Comparison of ENCODE assay signal across 19 cellular contexts in genomic region chr21:46045154-46045553, GRCh38. TPM values are rescaled to one million over a fixed set of nuclear protein-coding genes. Genes with fewer than 3 reads are reported as not detected.
DNase-seq lines count a peak whose midpoint lies in the region; ATAC-seq and TF ChIP-seq lines count a peak whose summit lies in the region.
"Had no signal": no experiment of that assay in that cellular context is flagged by ENCODE, and none has a peak within 500 bp of the region (broad histone marks: within the 10 kb centered on the region; RNA-seq: fewer than 3 reads in every experiment).

No MANE protein-coding gene starts in this region.

- peaks cover 36% of the 10 kb centered on the region for H3K4me1 Mint-ChIP-seq in chondrocyte (ENCODE audit: low read depth)
- H3K4me1 Mint-ChIP-seq in osteocyte (ENCODE audit: unreplicated experiment) = peaks cover 38% of the 10 kb centered on the region
- H3K4me1 Mint-ChIP-seq: IgD-negative memory B cell had no signal

- no peak overlapping the region for H3K4me2 ChIP-seq in GM23248 (ENCODE audit: unreplicated experiment)
- H3K4me2 ChIP-seq: BLaER1 had no signal

- H2AFZ ChIP-seq in GM23248 = peak overlapping the region; percentile 17; the same call in 1 of the 2 replicates

- H3K9ac ChIP-seq in GM23248 = no peak overlapping the region
- H3K9ac ChIP-seq: BLaER1 had no signal

- H3K27me3 Mint-ChIP-seq in chondrocyte (ENCODE audit: low read depth) (no peaks in the 10 kb centered on the region), osteocyte (ENCODE audit: unreplicated experiment) (no peaks in the 10 kb centered on the region)
- H3K27me3 Mint-ChIP-seq: IgD-negative memory B cell had no signal

- H3K27ac Mint-ChIP-seq in chondrocyte (ENCODE audit: unreplicated experiment) (peak overlapping the region; percentile 63), osteocyte (ENCODE audit: unreplicated experiment) (peak overlapping the region; percentile 71)
- H3K27ac Mint-ChIP-seq: CD8-positive, alpha-beta T cell; HFFc6; IgD-negative memory B cell had no signal

- H3K4me3 Mint-ChIP-seq in chondrocyte (ENCODE audit: unreplicated experiment) (no peak overlapping the region), osteocyte (ENCODE audit: unreplicated experiment) (no peak overlapping the region)
- H3K4me3 Mint-ChIP-seq: CD8-positive, alpha-beta T cell; HFFc6; IgD-negative memory B cell had no signal

- H3K9me3 Mint-ChIP-seq in chondrocyte (ENCODE audit: low read depth) = no peaks in the 10 kb centered on the region
- no peaks in the 10 kb centered on the region for H3K9me3 Mint-ChIP-seq in osteocyte (ENCODE audit: unreplicated experiment)
- H3K9me3 Mint-ChIP-seq: CD8-positive, alpha-beta T cell; HFFc6 had no signal

- no peaks in the 10 kb centered on the region for H3K9me3 ChIP-seq in GM23248 (ENCODE audit: low read depth)
- H3K9me3 ChIP-seq: BLaER1 had no signal

- H4K20me1 ChIP-seq in GM23248 (ENCODE audit: insufficient read depth) = no peaks in the 10 kb centered on the region
- H4K20me1 ChIP-seq: BLaER1 had no signal

- peaks cover 13% of the 10 kb centered on the region for H3K4me1 ChIP-seq in GM23248 (ENCODE audit: insufficient read depth)

- H3K9me2 ChIP-seq in GM23248 (ENCODE audit: insufficient read depth) = no peaks in the 10 kb centered on the region

- H3K36me3 Mint-ChIP-seq in chondrocyte (ENCODE audit: low read depth) = no peaks in the 10 kb centered on the region
- no peaks in the 10 kb centered on the region for H3K36me3 Mint-ChIP-seq in osteocyte (ENCODE audit: unreplicated experiment)
- H3K36me3 Mint-ChIP-seq: CD8-positive, alpha-beta T cell; IgD-negative memory B cell had no signal

- no peak for ATAC-seq in HG03135 (IDR thresholded peaks at IDR 0.05; ENCODE audit: unreplicated experiment)
- ATAC-seq: CD8-positive, alpha-beta T cell; HCT116 had no signal

- in situ Hi-C loops in GM23248 (cut with MboI) = no loop called here

- DNase-seq in AG10803 (ENCODE audit: low read depth) (peak; percentile 69), GM23248 (no peak), chondrocyte (ENCODE audit: low spot score) (no peak), osteocyte (ENCODE audit: extremely low spot score, unreplicated experiment) (no peak), hippocampal formation (lab: John Stamatoyannopoulos, UW) (no peak)
- DNase-seq in activated CD4-positive, alpha-beta T cell treated with anti-CD3 and anti-CD28 coated beads for 4 hours = no peak
- DNase-seq: ACHN; AML-193; CD8-positive, alpha-beta T cell; COR-L47; GDM1; GOT3; H7; HFFc6; KBM-7 had no signal

- H3K36me3 ChIP-seq in GM23248 (ENCODE audit: low read depth) = no peaks in the 10 kb centered on the region
- H3K36me3 ChIP-seq: BLaER1 had no signal

- WGBS in GM23248 (ENCODE audit: low coverage in 1 of 2, low lambda C conversion rate in 2 of 2, missing lambda C conversion rate in 2 of 2), 2 experiments = 9 to 23% methylated on average over 2 of the region's 2 CpGs

- no peak for TF ChIP-seq CTCF in AG10803 (conservative IDR thresholded peaks at IDR 0.05; ENCODE audit: low read length)
- TF ChIP-seq CTCF in chondrocyte (IDR thresholded peaks at IDR 0.05) = no peak
- TF ChIP-seq CTCF in osteocyte (IDR thresholded peaks at IDR 0.05) = no peak

- H3K4me3 ChIP-seq in AG10803 (ENCODE audit: low read length) (no peak overlapping the region), GM23248 (no peak overlapping the region)
- H3K4me3 ChIP-seq: BLaER1 had no signal

- no peaks in the 10 kb centered on the region for H3K79me2 ChIP-seq in GM23248 (ENCODE audit: insufficient read depth)

- no peaks in the 10 kb centered on the region for H3K27me3 ChIP-seq in GM23248 (replicated peaks; ENCODE audit: insufficient read depth)
- H3K27me3 ChIP-seq: BLaER1 had no signal

- peaks cover 44% of the 10 kb centered on the region for H3F3A ChIP-seq in GM23248 (ENCODE audit: insufficient read depth)

- H3K27ac ChIP-seq in GM23248 = no peak overlapping the region
- H3K27ac ChIP-seq: BLaER1 had no signal

RNA-seq across cellular contexts. Expression of gene COL6A2, which starts 52.8 kb away (rescaled TPM):
- 1,939 and 2,103 TPM in 2 replicates for total RNA-seq in GM23248 (2014; rRNA removed; shearing (Covaris generic))
- 650 and 676 TPM in 2 replicates for polyA plus RNA-seq in GM23248 (2016; fragmentation: Nextera tagmentation; extraction: Ambion mirVana)
- 1,314 to 1,671 TPM (median 1,646 TPM) in 3 replicates for total RNA-seq in chondrocyte
- 1,821 and 1,951 TPM in 2 replicates for total RNA-seq in osteocyte
